In genomic region chr11:70924108-70924507, GRCh38 we compare ENCODE assay signal across 40 cellular contexts.
"Had no signal": no experiment of that assay in that cellular context is flagged by ENCODE, and none has a peak within 500 bp of the region (broad histone marks: within the 10 kb centered on the region; RNA-seq: fewer than 3 reads in every experiment).

No MANE protein-coding gene starts in this region.

- ATAC-seq: activated naive CD4-positive, alpha-beta T cell treated with anti-CD3 and anti-CD28 coated beads, Interleukin-2, amount 50 U/mL, for 72 hours; activated naive CD8-positive, alpha-beta T cell treated with anti-CD3 and anti-CD28 coated beads, Interleukin-2, amount 50 U/mL, for 24 hours; activated T-cell treated with anti-CD3 and anti-CD28 coated beads, Interleukin-2, amount 50 U/mL, for 4 hours; activated T-cell treated with anti-CD3 and anti-CD28 coated beads, Interleukin-2, amount 50 U/mL, for 72 hours; activated T-helper 17 cell treated with anti-CD3 and anti-CD28 coated beads, Interleukin-2, amount 50 U/mL, for 72 hours; body of pancreas had no signal

- H3K4me3 ChIP-seq: adrenal gland, ascending aorta, body of pancreas, breast epithelium, cardiac muscle cell had no signal

- H3K36me3 Mint-ChIP-seq: activated naive CD4-positive, alpha-beta T cell treated with anti-CD3 and anti-CD28 coated beads, Interleukin-2, amount 10 ng/mL, durations not matched to agents 7 days and 5 days; activated naive CD8-positive, alpha-beta T cell; activated naive CD8-positive, alpha-beta T cell treated with anti-CD3 and anti-CD28 coated beads, Interleukin-2, amount 10 ng/mL, durations not matched to agents 7 days and 5 days; brain had no signal

- H3K27me3 ChIP-seq: adrenal gland, ascending aorta, body of pancreas, brain microvascular endothelial cell, breast epithelium, cardiac muscle cell had no signal

- DNase-seq: activated effector memory CD4-positive, alpha-beta T cell treated with anti-CD3 and anti-CD28 coated beads, Interleukin-2, amount 50 U/mL, for 16 hours; activated effector memory CD4-positive, alpha-beta T cell treated with Interleukin-2 at 50 U/mL for 16 hours; activated gamma-delta T cell; activated gamma-delta T cell treated with Interleukin-2 at 50 U/mL for 16 hours; activated naive CD4-positive, alpha-beta T cell; activated naive CD4-positive, alpha-beta T cell treated with anti-CD3 and anti-CD28 coated beads for 36 hours; activated naive CD4-positive, alpha-beta T cell treated with anti-CD3 and anti-CD28 coated beads, Interleukin-2, amount 10 ng/mL, durations not matched to agents 7 days and 5 days; activated naive CD4-positive, alpha-beta T cell treated with anti-CD3 and anti-CD28 coated beads, Interleukin-2, amount 50 U/mL, for 16 hours; activated naive CD4-positive, alpha-beta T cell treated with Interleukin-2 at 50 U/mL for 16 hours; activated naive CD8-positive, alpha-beta T cell treated with anti-CD3 and anti-CD28 coated beads for 36 hours; activated naive CD8-positive, alpha-beta T cell treated with anti-CD3 and anti-CD28 coated beads, Interleukin-2, amount 10 ng/mL, durations not matched to agents 7 days and 5 days; activated naive CD8-positive, alpha-beta T cell treated with anti-CD3 and anti-CD28 coated beads, Interleukin-2, amount 50 U/mL, for 24 hours; activated T-cell treated with anti-CD3 and anti-CD28 coated beads for 4 hours; activated T-cell treated with anti-CD3 and anti-CD28 coated beads, Interleukin-2, amount 50 U/mL, for 1 hour; activated T-cell treated with anti-CD3 and anti-CD28 coated beads, Interleukin-2, amount 50 U/mL, for 24 hours; activated T-cell treated with anti-CD3 and anti-CD28 coated beads, Interleukin-2, amount 50 U/mL, for 4 hours; activated T-cell treated with anti-CD3 and anti-CD28 coated beads, Interleukin-2, amount 50 U/mL, for 48 hours; activated T-cell treated with anti-CD3 and anti-CD28 coated beads, Interleukin-2, amount 50 U/mL, for 72 hours; adrenal gland; amniotic stem cell; amygdala; anterior cingulate cortex; body of pancreas; brain microvascular endothelial cell; caudate nucleus; central memory CD4-positive, alpha-beta T cell; cerebellar nuclear complex had no signal

- H3K4me1 Mint-ChIP-seq: activated naive CD4-positive, alpha-beta T cell treated with anti-CD3 and anti-CD28 coated beads, Interleukin-2, amount 10 ng/mL, durations not matched to agents 7 days and 5 days; activated naive CD4-positive, alpha-beta T cell treated with anti-CD3 and anti-CD28 coated beads, Interleukin-2, amount 50 U/mL, for 24 hours; activated naive CD8-positive, alpha-beta T cell treated with anti-CD3 and anti-CD28 coated beads for 36 hours; activated naive CD8-positive, alpha-beta T cell treated with anti-CD3 and anti-CD28 coated beads, Interleukin-2, amount 10 ng/mL, durations not matched to agents 7 days and 5 days; activated naive CD8-positive, alpha-beta T cell treated with anti-CD3 and anti-CD28 coated beads, Interleukin-2, amount 50 U/mL, for 24 hours; activated T-helper 17 cell treated with anti-CD3 and anti-CD28 coated beads, Interleukin-2, amount 50 U/mL, for 72 hours; central memory CD8-positive, alpha-beta T cell had no signal

- H3K27ac ChIP-seq: adrenal gland, ascending aorta, body of pancreas, brain microvascular endothelial cell, breast epithelium, cardiac muscle cell had no signal

- H3K36me3 ChIP-seq: adrenal gland, ascending aorta, brain microvascular endothelial cell, breast epithelium, cardiac muscle cell had no signal

- H3K4me3 Mint-ChIP-seq: activated naive CD4-positive, alpha-beta T cell treated with anti-CD3 and anti-CD28 coated beads for 36 hours; activated naive CD4-positive, alpha-beta T cell treated with anti-CD3 and anti-CD28 coated beads, Interleukin-2, amount 10 ng/mL, durations not matched to agents 7 days and 5 days; activated naive CD4-positive, alpha-beta T cell treated with anti-CD3 and anti-CD28 coated beads, Interleukin-2, amount 50 U/mL, for 24 hours; activated naive CD8-positive, alpha-beta T cell; activated naive CD8-positive, alpha-beta T cell treated with anti-CD3 and anti-CD28 coated beads for 36 hours; activated naive CD8-positive, alpha-beta T cell treated with anti-CD3 and anti-CD28 coated beads, Interleukin-2, amount 10 ng/mL, durations not matched to agents 7 days and 5 days; activated naive CD8-positive, alpha-beta T cell treated with anti-CD3 and anti-CD28 coated beads, Interleukin-2, amount 50 U/mL, for 24 hours; activated T-cell treated with anti-CD3 and anti-CD28 coated beads, Interleukin-2, amount 50 U/mL, for 24 hours; activated T-cell treated with anti-CD3 and anti-CD28 coated beads, Interleukin-2, amount 50 U/mL, for 4 hours; activated T-cell treated with anti-CD3 and anti-CD28 coated beads, Interleukin-2, amount 50 U/mL, for 72 hours; activated T-helper 1 cell treated with anti-CD3 and anti-CD28 coated beads, Interleukin-12 subunit alpha, Interleukin-12 subunit beta, Interleukin-2, Interleukin-4 antibody, amounts not matched to agents 30 ng/mL and 10 ng/mL and 1 ng/mL, durations not matched to agents 14 hours and 24 hours and 36 hours; activated T-helper 17 cell treated with anti-CD3 and anti-CD28 coated beads, Interleukin-2, amount 50 U/mL, for 72 hours; brain; central memory CD8-positive, alpha-beta T cell had no signal

- FAIRE-seq: astrocyte, bronchial epithelial cell had no signal

- H3K4me1 ChIP-seq: adrenal gland, ascending aorta, body of pancreas, breast epithelium had no signal

- H3K27ac Mint-ChIP-seq: activated naive CD4-positive, alpha-beta T cell treated with anti-CD3 and anti-CD28 coated beads for 36 hours; activated naive CD4-positive, alpha-beta T cell treated with anti-CD3 and anti-CD28 coated beads, Interleukin-2, amount 10 ng/mL, durations not matched to agents 7 days and 5 days; activated naive CD4-positive, alpha-beta T cell treated with anti-CD3 and anti-CD28 coated beads, Interleukin-2, amount 50 U/mL, for 24 hours; activated naive CD4-positive, alpha-beta T cell treated with anti-CD3 and anti-CD28 coated beads, Interleukin-2, amount 50 U/mL, for 72 hours; activated naive CD8-positive, alpha-beta T cell; activated naive CD8-positive, alpha-beta T cell treated with anti-CD3 and anti-CD28 coated beads for 36 hours; activated naive CD8-positive, alpha-beta T cell treated with anti-CD3 and anti-CD28 coated beads, Interleukin-2, amount 10 ng/mL, durations not matched to agents 7 days and 5 days; activated naive CD8-positive, alpha-beta T cell treated with anti-CD3 and anti-CD28 coated beads, Interleukin-2, amount 50 U/mL, for 24 hours; activated T-cell treated with anti-CD3 and anti-CD28 coated beads, Interleukin-2, amount 50 U/mL, for 24 hours; activated T-cell treated with anti-CD3 and anti-CD28 coated beads, Interleukin-2, amount 50 U/mL, for 72 hours; activated T-helper 1 cell treated with anti-CD3 and anti-CD28 coated beads, Interleukin-12 subunit alpha, Interleukin-12 subunit beta, Interleukin-2, Interleukin-4 antibody, amounts not matched to agents 30 ng/mL and 10 ng/mL and 1 ng/mL, durations not matched to agents 14 hours and 24 hours and 36 hours; activated T-helper 17 cell treated with anti-CD3 and anti-CD28 coated beads, Interleukin-2, amount 50 U/mL, for 72 hours; activated T-helper 2 cell treated with anti-CD3 and anti-CD28 coated beads, Interferon-gamma antibody, Interleukin-2, Interleukin-4, amounts not matched to agents 10 μg/mL and 5 μg/mL and 100 μg/mL, durations not matched to agents 14 hours and 24 hours and 36 hours had no signal

- H3K27me3 Mint-ChIP-seq: activated naive CD4-positive, alpha-beta T cell treated with anti-CD3 and anti-CD28 coated beads, Interleukin-2, amount 10 ng/mL, durations not matched to agents 7 days and 5 days; activated naive CD8-positive, alpha-beta T cell treated with anti-CD3 and anti-CD28 coated beads, Interleukin-2, amount 10 ng/mL, durations not matched to agents 7 days and 5 days had no signal
